ENCODE assay signal across 2 cellular contexts in the genomic region with DNA sequence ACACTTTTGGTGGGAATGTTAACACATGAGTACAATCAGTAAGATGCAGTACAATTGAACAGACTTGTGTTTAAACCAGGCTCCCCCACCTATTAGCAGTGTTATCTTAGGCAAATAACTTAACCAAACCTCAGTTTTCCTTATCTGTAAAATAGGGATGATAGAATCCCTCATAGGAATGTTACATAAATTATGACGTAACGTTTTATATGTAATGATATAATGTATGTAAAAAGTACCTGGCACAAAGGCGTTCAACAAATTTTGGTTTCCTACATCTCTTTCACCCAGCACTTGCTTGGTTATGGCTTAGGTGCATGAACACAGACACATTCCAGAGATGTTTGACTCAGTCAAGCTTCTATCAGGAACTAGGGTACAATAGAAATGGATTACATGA.
TF ChIP-seq lines count a peak whose summit lies in the region.

No MANE protein-coding gene starts in this region.

TF ChIP-seq in IMR-90, 13 proteins besides CTCF, POLR2A, EP300 and RAD21 (continued from another document):
- 0 out of 2 replicates have a peak, but pooled peaks have one; percentile 2 for TF ChIP-seq CEBPB (IDR thresholded peaks at IDR 0.05; ENCODE audit: low read depth, low read length)

TF ChIP-seq in K562, 482 proteins besides CTCF, POLR2A, EP300 and RAD21 (continued from another document):
- no peak for TF ChIP-seq ZNF263 (CRISPR knock-in tag; IDR thresholded peaks at IDR 0.05; ENCODE audit: borderline replicate concordance)
- TF ChIP-seq, protein P1, sequence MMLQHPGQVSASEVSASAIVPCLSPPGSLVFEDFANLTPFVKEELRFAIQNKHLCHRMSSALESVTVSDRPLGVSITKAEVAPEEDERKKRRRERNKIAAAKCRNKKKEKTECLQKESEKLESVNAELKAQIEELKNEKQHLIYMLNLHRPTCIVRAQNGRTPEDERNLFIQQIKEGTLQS (IDR thresholded peaks at IDR 0.05) = 0 out of 2 replicates have a peak, but pooled peaks have one; percentile 11
- TF ChIP-seq, protein P1 (CRISPR knock-in tag; conservative IDR thresholded peaks at IDR 0.05) = no peak
- 0 out of 2 replicates have a peak, but pooled peaks have one; percentile 14 for TF ChIP-seq ATF7 (IDR thresholded peaks at IDR 0.05)
- TF ChIP-seq PHF20 (IDR thresholded peaks at IDR 0.05; ENCODE audit: partially characterized antibody) = no peak
- TF ChIP-seq THRAP3 (IDR thresholded peaks at IDR 0.05; ENCODE audit: borderline replicate concordance) = no peak
- no peak for TF ChIP-seq RBM34 (IDR thresholded peaks at IDR 0.05; ENCODE audit: borderline replicate concordance, insufficient read depth, low read length)
- no peak for TF ChIP-seq TBP (optimal IDR thresholded peaks at IDR 0.05; ENCODE audit: low read depth, low read length)
